Comparison of ENCODE assay signal across 8 cellular contexts in genomic region chr19:52139291-52140076, GRCh38. TPM values are rescaled to one million over a fixed set of nuclear protein-coding genes. Genes with fewer than 3 reads are reported as not detected.
A peak's percentile ranks its signal among the peaks of the same experiment; 100 is the strongest.
DNase-seq lines count a peak whose midpoint lies in the region; ATAC-seq and TF ChIP-seq lines count a peak whose summit lies in the region.

TSS of gene ZNF616 (minus strand) at chr19:52139938. CDS start at chr19:52130512, 9,426 bp downstream.

- peaks cover 47% of the 10 kb centered on the region for H3K36me3 Mint-ChIP-seq in activated T-helper 2 cell treated with anti-CD3 and anti-CD28 coated beads, Interferon-gamma antibody, Interleukin-2, Interleukin-4, amounts not matched to agents 10 μg/mL and 5 μg/mL and 100 μg/mL, durations not matched to agents 14 hours and 24 hours and 36 hours (ENCODE audit: low read depth)
- peaks cover 10% of the 10 kb centered on the region for H3K36me3 Mint-ChIP-seq in natural killer cell

- H3K4me3 Mint-ChIP-seq in activated T-helper 2 cell treated with anti-CD3 and anti-CD28 coated beads, Interferon-gamma antibody, Interleukin-2, Interleukin-4, amounts not matched to agents 10 μg/mL and 5 μg/mL and 100 μg/mL, durations not matched to agents 14 hours and 24 hours and 36 hours (ENCODE audit: low read depth) = peak within 1 kb of the TSS; percentile 93
- peak within 1 kb of the TSS; percentile 94 for H3K4me3 Mint-ChIP-seq in natural killer cell

- peak within 1 kb of the TSS; percentile 97 for H2AFZ ChIP-seq in GM23248

- in situ Hi-C loops in GM23248 (cut with MboI) = no loop called here

- H3K9ac ChIP-seq in GM23248 = peak within 1 kb of the TSS; percentile 95

- DNase-seq in EL (peak; percentile 94), GM23248 (peak; percentile 98), RWPE1 (ENCODE audit: low spot score) (peak; percentile 98), fibroblast of mammary gland (ENCODE audit: low read depth) (peak; percentile 91), natural killer cell (peak; percentile 96)
- peak; percentile 93 for DNase-seq in activated T-helper 2 cell treated with anti-CD3 and anti-CD28 coated beads, Interferon-gamma antibody, Interleukin-2, Interleukin-4, amounts not matched to agents 10 μg/mL and 5 μg/mL and 100 μg/mL, durations not matched to agents 14 hours and 24 hours and 36 hours (ENCODE audit: low spot score)
- DNase-seq in stimulated activated naive CD4-positive, alpha-beta T cell (lab: John Stamatoyannopoulos, UW) = peak; percentile 92 to 97 (median 97)

- H3K4me1 ChIP-seq in GM23248 (ENCODE audit: insufficient read depth) = peaks cover 7% of the 10 kb centered on the region

- no peaks in the 10 kb centered on the region for H3K36me3 ChIP-seq in GM23248 (ENCODE audit: low read depth)

- H3K27ac Mint-ChIP-seq in activated T-helper 2 cell treated with anti-CD3 and anti-CD28 coated beads, Interferon-gamma antibody, Interleukin-2, Interleukin-4, amounts not matched to agents 10 μg/mL and 5 μg/mL and 100 μg/mL, durations not matched to agents 14 hours and 24 hours and 36 hours = peak within 1 kb of the TSS; percentile 91
- H3K27ac Mint-ChIP-seq in natural killer cell = peak within 1 kb of the TSS; percentile 94 to 98

- H3K27me3 ChIP-seq in GM23248 (replicated peaks; ENCODE audit: insufficient read depth) = no peaks in the 10 kb centered on the region

- H3K4me3 ChIP-seq in GM23248 = peak within 1 kb of the TSS; percentile 100
- peak within 1 kb of the TSS; percentile 82 for H3K4me3 ChIP-seq in fibroblast of mammary gland (ENCODE audit: control insufficient read depth, low read depth, low read length)

- no peaks in the 10 kb centered on the region for H3K27me3 Mint-ChIP-seq in activated T-helper 2 cell treated with anti-CD3 and anti-CD28 coated beads, Interferon-gamma antibody, Interleukin-2, Interleukin-4, amounts not matched to agents 10 μg/mL and 5 μg/mL and 100 μg/mL, durations not matched to agents 14 hours and 24 hours and 36 hours (ENCODE audit: low read depth)
- no peaks in the 10 kb centered on the region for H3K27me3 Mint-ChIP-seq in natural killer cell (ENCODE audit: low read depth in 2 of 2)

- peaks cover 46% of the 10 kb centered on the region for H3K79me2 ChIP-seq in GM23248 (ENCODE audit: insufficient read depth)

- 1% methylated on average over 42 to 49 of the region's 50 CpGs for WGBS in GM23248 (ENCODE audit: low coverage in 1 of 2, low lambda C conversion rate in 2 of 2, missing lambda C conversion rate in 2 of 2), 2 experiments

- CTCF ChIA-PET in RWPE1 (lab: Yijun Ruan, JAX) = interaction anchor here (0.6 to 1.1 kb wide), 5 partner anchors 28 to 96 kb away, joined by 3 to 7 read pairs (median 3); no protein-coding TSS in a partner anchor

- H3K27ac ChIP-seq in GM23248 = peak within 1 kb of the TSS; percentile 91
- peak within 1 kb of the TSS; percentile 93 for H3K27ac ChIP-seq in RWPE1

- intact Hi-C loops in activated T-helper 2 cell treated with anti-CD3 and anti-CD28 coated beads, Interferon-gamma antibody, Interleukin-2, Interleukin-4, amounts not matched to agents 10 μg/mL and 5 μg/mL and 100 μg/mL, durations not matched to agents 14 hours and 24 hours and 36 hours (cut with micrococcal nuclease) = loop anchor here (1.0 to 5.0 kb wide), 5 partner anchors 32 to 130 kb away; partner anchors contain the start of genes PPP2R1A, ZNF614, ZNF766 and ZNF836
- intact Hi-C loops in natural killer cell (cut with micrococcal nuclease) = loop anchor here (1.0 to 5.0 kb wide), 4 partner anchors 31 to 98 kb away; partner anchors contain the start of genes ZNF836 and ZNF841

- peaks cover 34% of the 10 kb centered on the region for H3F3A ChIP-seq in GM23248 (ENCODE audit: insufficient read depth)

- TF ChIP-seq CTCF in LNCAP (IDR thresholded peaks at IDR 0.05) (peak; percentile 89), RWPE1 (conservative IDR thresholded peaks at IDR 0.05; ENCODE audit: low read depth) (peak; percentile 87), fibroblast of mammary gland (conservative IDR thresholded peaks at IDR 0.05; ENCODE audit: control insufficient read depth, insufficient read depth, low read depth, low read length) (peak; percentile 57), natural killer cell (IDR thresholded peaks at IDR 0.05) (peak; percentile 82)

- H3K4me2 ChIP-seq in GM23248 (ENCODE audit: unreplicated experiment) = peak within 1 kb of the TSS; percentile 94

- no peaks in the 10 kb centered on the region for H3K9me2 ChIP-seq in GM23248 (ENCODE audit: insufficient read depth)

- no peaks in the 10 kb centered on the region for H3K9me3 ChIP-seq in GM23248 (ENCODE audit: low read depth)

- POLR2A ChIA-PET in RWPE1 (lab: Yijun Ruan, JAX; ENCODE audit: low non-redundant PET) = interaction anchor here (1.0 kb wide), 1 partner anchor 50 kb away, joined by 3 read pairs; the partner anchor contains the start of gene PPP2R1A

- peak; percentile 98 to 100 (median 99) for ATAC-seq in natural killer cell

- H4K20me1 ChIP-seq in GM23248 (ENCODE audit: insufficient read depth) = no peaks in the 10 kb centered on the region

- peaks cover 61% of the 10 kb centered on the region for H3K9me3 Mint-ChIP-seq in activated T-helper 2 cell treated with anti-CD3 and anti-CD28 coated beads, Interferon-gamma antibody, Interleukin-2, Interleukin-4, amounts not matched to agents 10 μg/mL and 5 μg/mL and 100 μg/mL, durations not matched to agents 14 hours and 24 hours and 36 hours
- peaks cover 4 to 8% of the 10 kb centered on the region in 2 donors for H3K9me3 Mint-ChIP-seq in natural killer cell

- peaks cover 16% of the 10 kb centered on the region for H3K4me1 Mint-ChIP-seq in activated T-helper 2 cell treated with anti-CD3 and anti-CD28 coated beads, Interferon-gamma antibody, Interleukin-2, Interleukin-4, amounts not matched to agents 10 μg/mL and 5 μg/mL and 100 μg/mL, durations not matched to agents 14 hours and 24 hours and 36 hours (ENCODE audit: low read depth)
- H3K4me1 Mint-ChIP-seq in natural killer cell = peaks cover 38 to 54% of the 10 kb centered on the region in 2 donors

RNA-seq across cellular contexts. Expression of gene ZNF616, which starts in this region (rescaled TPM):
- 5.8 and 12.3 TPM in 2 replicates for total RNA-seq in GM23248 (2014; rRNA removed; shearing (Covaris generic))
- polyA plus RNA-seq in GM23248 (2016; fragmentation: Nextera tagmentation; extraction: Ambion mirVana) = 4.1 and 4.7 TPM in 2 replicates
- 6.6 and 8.5 TPM in 2 replicates for total RNA-seq in activated T-helper 2 cell treated with anti-CD3 and anti-CD28 coated beads, Interferon-gamma antibody, Interleukin-2, Interleukin-4, amounts not matched to agents 10 μg/mL and 5 μg/mL and 100 μg/mL, durations not matched to agents 14 hours and 24 hours and 36 hours
- 1 to 10 TPM; 3.8 to 7.1 (median 4.8) TPM for total RNA-seq in natural killer cell

Comparison
In these comparisons a context has a peak if more than half of its experiments do, and no peak if none do; other contexts are left out.
1. Peak in every context shown above with its lines: DNase-seq, ATAC-seq, H3K4me3 ChIP-seq and H3K27ac ChIP-seq.